ENCODE assay signal across 8 cellular contexts in the genomic region with DNA sequence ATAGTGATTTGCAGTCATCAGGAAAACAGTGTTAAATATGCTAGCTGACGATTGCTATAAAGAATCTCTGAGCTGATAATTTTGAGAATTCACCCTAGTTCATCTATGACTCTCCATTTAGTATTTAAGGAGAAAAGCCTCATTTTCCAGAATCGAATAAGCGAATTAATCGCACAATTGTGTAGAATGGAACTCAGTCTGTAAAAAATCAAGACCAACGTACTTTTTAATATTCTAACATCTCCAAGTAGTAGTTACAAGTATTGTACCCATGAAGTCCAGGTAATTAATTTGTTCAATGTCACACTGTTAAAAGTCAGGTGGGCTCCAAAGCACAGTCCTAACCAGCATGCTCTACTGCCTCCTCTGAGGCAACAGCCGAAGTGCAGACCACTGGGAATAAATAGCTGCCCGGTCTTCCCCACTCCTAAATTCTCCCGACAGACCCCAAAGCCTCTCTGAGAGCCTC. TPM values are rescaled to one million over a fixed set of nuclear protein-coding genes. Genes with fewer than 3 reads are reported as not detected.
DNase-seq lines count a peak whose midpoint lies in the region; TF ChIP-seq lines count a peak whose summit lies in the region.

No MANE protein-coding gene starts in this region.

- no peaks in the 10 kb centered on the region for H3K27me3 ChIP-seq in SJSA1 (replicated peaks)

- H3K4me1 Mint-ChIP-seq in glutamatergic neuron (ENCODE audit: low read depth, unreplicated experiment) = no peaks in the 10 kb centered on the region
- peaks cover 46% of the 10 kb centered on the region for H3K4me1 Mint-ChIP-seq in stimulated activated naive CD8-positive, alpha-beta T cell treated with anti-CD3 and anti-CD28 coated beads, Interleukin-15, Interleukin-2, amounts not matched to agents 100 ng/mL and 50 ng/mL, for 24 hours (ENCODE audit: low read depth)

- H3K9me3 Mint-ChIP-seq in glutamatergic neuron (ENCODE audit: unreplicated experiment) = peaks cover 2% of the 10 kb centered on the region
- H3K9me3 Mint-ChIP-seq in stimulated activated naive CD8-positive, alpha-beta T cell treated with anti-CD3 and anti-CD28 coated beads, Interleukin-15, Interleukin-2, amounts not matched to agents 100 ng/mL and 50 ng/mL, for 24 hours = no peaks in the 10 kb centered on the region

- H3K36me3 Mint-ChIP-seq in glutamatergic neuron (ENCODE audit: unreplicated experiment) = no peaks in the 10 kb centered on the region
- H3K36me3 Mint-ChIP-seq in stimulated activated naive CD8-positive, alpha-beta T cell treated with anti-CD3 and anti-CD28 coated beads, Interleukin-15, Interleukin-2, amounts not matched to agents 100 ng/mL and 50 ng/mL, for 24 hours (ENCODE audit: low read depth) = peaks cover 25% of the 10 kb centered on the region

- peak overlapping the region; percentile 92 for H3K27ac Mint-ChIP-seq in glutamatergic neuron (ENCODE audit: unreplicated experiment)
- peak overlapping the region; percentile 98 for H3K27ac Mint-ChIP-seq in stimulated activated naive CD8-positive, alpha-beta T cell treated with anti-CD3 and anti-CD28 coated beads, Interleukin-15, Interleukin-2, amounts not matched to agents 100 ng/mL and 50 ng/mL, for 24 hours

- H3K27me3 Mint-ChIP-seq in glutamatergic neuron (ENCODE audit: unreplicated experiment) = peaks cover 2% of the 10 kb centered on the region
- no peaks in the 10 kb centered on the region for H3K27me3 Mint-ChIP-seq in stimulated activated naive CD8-positive, alpha-beta T cell treated with anti-CD3 and anti-CD28 coated beads, Interleukin-15, Interleukin-2, amounts not matched to agents 100 ng/mL and 50 ng/mL, for 24 hours

- no peaks in the 10 kb centered on the region for H3K9me3 ChIP-seq in HEK293 (ENCODE audit: control insufficient read depth, insufficient read depth, low read depth, low read length)
- no peaks in the 10 kb centered on the region for H3K9me3 ChIP-seq in SJSA1 (replicated peaks)

- H3K4me3 ChIP-seq in GM12875 (ENCODE audit: low read depth, low read length) (peak overlapping the region; percentile 89), HEK293 (ENCODE audit: low read depth, low read length) (peak overlapping the region; percentile 81), SJSA1 (peak overlapping the region; percentile 81)

- H3K27ac ChIP-seq in HEK293 (ENCODE audit: extremely low read depth, low read depth, low read length) = no peak overlapping the region; the same call in 1 of the 2 replicates
- peak overlapping the region; percentile 66 for H3K27ac ChIP-seq in SJSA1

- POLR2A ChIA-PET in HEK293 (lab: Yijun Ruan, JAX) = interaction anchor here (0.7 to 1.5 kb wide), 6 partner anchors 10 to 178 kb away, joined by 3 to 6 read pairs (median 4); no protein-coding TSS in a partner anchor

- TF ChIP-seq CTCF in GM12875 (IDR thresholded peaks at IDR 0.05; ENCODE audit: borderline replicate concordance, insufficient read depth, low read depth, low read length) = 0 out of 2 replicates have a peak, but pooled peaks have one; percentile 7
- no peak for TF ChIP-seq CTCF in HEK293 (tag by site-specific recombination; IDR thresholded peaks at IDR 0.05)
- no peak for TF ChIP-seq CTCF in glutamatergic neuron (IDR thresholded peaks at IDR 0.05; ENCODE audit: partially characterized antibody, unreplicated experiment)

- CTCF ChIA-PET in HEK293 (lab: Yijun Ruan, JAX) = interaction anchor here (0.7 to 2.8 kb wide), 9 partner anchors 8 to 353 kb away, joined by 3 to 11 read pairs (median 3); a partner anchor contains a TSS

- peak overlapping the region; percentile 96 for H3K4me3 Mint-ChIP-seq in glutamatergic neuron (ENCODE audit: unreplicated experiment)
- H3K4me3 Mint-ChIP-seq in stimulated activated naive CD8-positive, alpha-beta T cell treated with anti-CD3 and anti-CD28 coated beads, Interleukin-15, Interleukin-2, amounts not matched to agents 100 ng/mL and 50 ng/mL, for 24 hours = peak overlapping the region; percentile 98

- DNase-seq in SJSA1 (ENCODE audit: low read depth in 1 of 2, low spot score in 2 of 2) (no peak), glutamatergic neuron (no peak), NCI-H1092 treated with DMSO at 0.1 percent for 48 hours (lab: John Stamatoyannopoulos, UW) (no peak), NCI-H187 (lab: John Stamatoyannopoulos, UW) (no peak)
- DNase-seq in activated CD4-positive, alpha-beta T cell treated with anti-CD3 and anti-CD28 coated beads, Interleukin-2, amount 50 U/mL, for 4 hours = no peak

- H3K36me3 ChIP-seq in HEK293 (ENCODE audit: control insufficient read depth in 2 of 2, insufficient read depth in 1 of 2, low read length in 2 of 2) = peaks cover 0 to 14% of the 10 kb centered on the region in 2 experiments; a peak in 2 of 3 replicates
- peaks cover 3% of the 10 kb centered on the region; the same call in 1 of the 2 replicates for H3K36me3 ChIP-seq in SJSA1

- H3K4me1 ChIP-seq in HEK293 (ENCODE audit: control insufficient read depth, insufficient read depth, low read length) (no peaks in the 10 kb centered on the region), SJSA1 (replicated peaks) (0 out of 2 replicates have a peak, but pooled peaks cover 11% of the 10 kb centered on the region)

TF ChIP-seq in HEK293, 187 proteins besides CTCF, POLR2A, EP300 and RAD21:
- TF ChIP-seq, protein P1, sequence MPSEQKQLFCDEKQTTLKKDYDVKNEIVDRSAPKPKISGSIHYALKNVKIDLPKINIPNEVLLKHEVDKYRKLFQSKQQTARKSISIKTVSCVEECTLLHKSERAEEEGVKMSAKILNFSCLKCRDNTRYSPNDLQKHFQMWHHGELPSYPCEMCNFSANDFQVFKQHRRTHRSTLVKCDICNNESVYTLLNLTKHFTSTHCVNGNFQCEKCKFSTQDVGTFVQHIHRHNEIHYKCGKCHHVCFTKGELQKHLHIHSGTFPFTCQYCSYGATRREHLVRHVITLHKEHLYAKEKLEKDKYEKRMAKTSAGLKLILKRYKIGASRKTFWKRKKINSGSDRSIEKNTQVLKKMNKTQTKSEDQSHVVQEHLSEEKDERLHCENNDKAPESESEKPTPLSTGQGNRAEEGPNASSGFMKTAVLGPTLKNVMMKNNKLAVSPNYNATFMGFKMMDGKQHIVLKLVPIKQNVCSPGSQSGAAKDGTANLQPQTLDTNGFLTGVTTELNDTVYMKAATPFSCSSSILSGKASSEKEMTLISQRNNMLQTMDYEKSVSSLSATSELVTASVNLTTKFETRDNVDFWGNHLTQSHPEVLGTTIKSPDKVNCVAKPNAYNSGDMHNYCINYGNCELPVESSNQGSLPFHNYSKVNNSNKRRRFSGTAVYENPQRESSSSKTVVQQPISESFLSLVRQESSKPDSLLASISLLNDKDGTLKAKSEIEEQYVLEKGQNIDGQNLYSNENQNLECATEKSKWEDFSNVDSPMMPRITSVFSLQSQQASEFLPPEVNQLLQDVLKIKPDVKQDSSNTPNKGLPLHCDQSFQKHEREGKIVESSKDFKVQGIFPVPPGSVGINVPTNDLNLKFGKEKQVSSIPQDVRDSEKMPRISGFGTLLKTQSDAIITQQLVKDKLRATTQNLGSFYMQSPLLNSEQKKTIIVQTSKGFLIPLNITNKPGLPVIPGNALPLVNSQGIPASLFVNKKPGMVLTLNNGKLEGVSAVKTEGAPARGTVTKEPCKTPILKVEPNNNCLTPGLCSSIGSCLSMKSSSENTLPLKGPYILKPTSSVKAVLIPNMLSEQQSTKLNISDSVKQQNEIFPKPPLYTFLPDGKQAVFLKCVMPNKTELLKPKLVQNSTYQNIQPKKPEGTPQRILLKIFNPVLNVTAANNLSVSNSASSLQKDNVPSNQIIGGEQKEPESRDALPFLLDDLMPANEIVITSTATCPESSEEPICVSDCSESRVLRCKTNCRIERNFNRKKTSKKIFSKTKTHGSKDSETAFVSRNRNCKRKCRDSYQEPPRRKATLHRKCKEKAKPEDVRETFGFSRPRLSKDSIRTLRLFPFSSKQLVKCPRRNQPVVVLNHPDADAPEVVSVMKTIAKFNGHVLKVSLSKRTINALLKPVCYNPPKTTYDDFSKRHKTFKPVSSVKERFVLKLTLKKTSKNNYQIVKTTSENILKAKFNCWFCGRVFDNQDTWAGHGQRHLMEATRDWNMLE (tag by site-specific recombination; conservative IDR thresholded peaks at IDR 0.05; ENCODE audit: low read depth) = peak; percentile 88
- TF ChIP-seq SALL2 (tag by site-specific recombination; IDR thresholded peaks at IDR 0.05; ENCODE audit: borderline replicate concordance) = no peak

RNA-seq across cellular contexts. Expression of a gene that starts 0.4 kb away (rescaled TPM):
- total RNA-seq in SJSA1 (2014; rRNA removed; shearing (Covaris generic)) = 0.03 and 0.37 TPM in 2 replicates
- total RNA-seq in glutamatergic neuron (ENCODE audit: unreplicated experiment) = 2.3 TPM
